In genomic region chr7:110534241-110534931, GRCh38 we compare ENCODE assay signal across 8 cellular contexts.
A peak's percentile ranks its signal among the peaks of the same experiment; 100 is the strongest.
DNase-seq lines count a peak whose midpoint lies in the region; ATAC-seq and TF ChIP-seq lines count a peak whose summit lies in the region.

No MANE protein-coding gene starts in this region.

- H3K9me3 ChIP-seq in breast epithelium (no peaks in the 10 kb centered on the region), parathyroid adenoma (ENCODE audit: control insufficient read depth, low read length) (no peaks in the 10 kb centered on the region), spleen (no peaks in the 10 kb centered on the region)
- no peaks in the 10 kb centered on the region for H3K9me3 ChIP-seq in CD8-positive, alpha-beta T cell (ENCODE audit: low read length)

- no peak overlapping the region for H3K4me3 Mint-ChIP-seq in GM23338
- H3K4me3 Mint-ChIP-seq in CD8-positive, alpha-beta T cell = no peak overlapping the region

- no peak for TF ChIP-seq CTCF in GM23338 (conservative IDR thresholded peaks at IDR 0.05; ENCODE audit: low read depth in 2 of 2)
- peak in 1 of 3 donors; percentile 24 for TF ChIP-seq CTCF in breast epithelium (IDR thresholded peaks at IDR 0.05)
- no peak for TF ChIP-seq CTCF in parathyroid adenoma (IDR thresholded peaks at IDR 0.05)
- TF ChIP-seq CTCF in CD8-positive, alpha-beta T cell (IDR thresholded peaks at IDR 0.05) = no peak
- TF ChIP-seq CTCF in spleen (IDR thresholded peaks at IDR 0.05 in 8 of 11, conservative IDR thresholded peaks at IDR 0.05 in 3 of 11) = no peak

- H3K27ac ChIP-seq in GM23338 (ENCODE audit: low read depth) (no peak overlapping the region), breast epithelium (peak overlapping the region in 1 of 2 donors; percentile 20), parathyroid adenoma (no peak overlapping the region), spleen (peak overlapping the region in 4 of 8 donors; percentile 10 to 34 (median 20))
- no peak overlapping the region for H3K27ac ChIP-seq in CD8-positive, alpha-beta T cell (ENCODE audit: low read depth, low read length)

- H3K4me1 Mint-ChIP-seq in GM23338 = 0 out of 3 replicates have a peak, but pooled peaks cover 2% of the 10 kb centered on the region
- H3K4me1 Mint-ChIP-seq in CD8-positive, alpha-beta T cell (ENCODE audit: low read depth) = no peaks in the 10 kb centered on the region

- H4K20me1 ChIP-seq in GM23338 (replicated peaks; ENCODE audit: insufficient read depth) = no peaks in the 10 kb centered on the region

- no peaks in the 10 kb centered on the region; the same call in 1 of the 3 replicates for H3K9me3 Mint-ChIP-seq in GM23338
- H3K9me3 Mint-ChIP-seq in CD8-positive, alpha-beta T cell = no peaks in the 10 kb centered on the region

- H3K27me3 ChIP-seq in GM23338 (ENCODE audit: insufficient read depth) (no peaks in the 10 kb centered on the region), breast epithelium (no peaks in the 10 kb centered on the region), parathyroid adenoma (ENCODE audit: control insufficient read depth, insufficient read depth, low read length) (no peaks in the 10 kb centered on the region), spleen (replicated peaks in 1 of 7) (no peaks in the 10 kb centered on the region)
- no peaks in the 10 kb centered on the region for H3K27me3 ChIP-seq in CD8-positive, alpha-beta T cell (ENCODE audit: insufficient read depth, low read length)

- TF ChIP-seq POLR2A in breast epithelium (IDR thresholded peaks at IDR 0.05) (no peak), spleen (IDR thresholded peaks at IDR 0.05) (no peak)

- H3K4me2 ChIP-seq in GM23338 = no peak overlapping the region
- no peak overlapping the region for H3K4me2 ChIP-seq in parathyroid adenoma (ENCODE audit: low read length)

- H3K4me1 ChIP-seq in GM23338 (ENCODE audit: insufficient read depth) (no peaks in the 10 kb centered on the region), breast epithelium (no peaks in the 10 kb centered on the region), parathyroid adenoma (no peaks in the 10 kb centered on the region), spleen (no peaks in the 10 kb centered on the region)
- H3K4me1 ChIP-seq in CD8-positive, alpha-beta T cell (ENCODE audit: insufficient read depth, low read length) = no peaks in the 10 kb centered on the region

- H3K36me3 ChIP-seq in GM23338 (ENCODE audit: insufficient read depth) (no peaks in the 10 kb centered on the region), breast epithelium (no peaks in the 10 kb centered on the region), parathyroid adenoma (ENCODE audit: control insufficient read depth, insufficient read depth, low read length) (no peaks in the 10 kb centered on the region), spleen (no peaks in the 10 kb centered on the region)
- H3K36me3 ChIP-seq in CD8-positive, alpha-beta T cell (ENCODE audit: insufficient read depth, low read length) = no peaks in the 10 kb centered on the region

- no peaks in the 10 kb centered on the region; the same call in 2 of the 3 replicates for H3K36me3 Mint-ChIP-seq in GM23338 (ENCODE audit: low read depth)
- H3K36me3 Mint-ChIP-seq in CD8-positive, alpha-beta T cell = no peaks in the 10 kb centered on the region

- no peak for ATAC-seq in GM23338
- ATAC-seq in GM18861 (IDR thresholded peaks at IDR 0.05; ENCODE audit: unreplicated experiment) = no peak
- ATAC-seq in CD8-positive, alpha-beta T cell = no peak

- H3K4me3 ChIP-seq in GM23338 = no peak overlapping the region
- H3K4me3 ChIP-seq in breast epithelium = no peak overlapping the region
- H3K4me3 ChIP-seq in parathyroid adenoma (ENCODE audit: low read depth, low read length) = no peak overlapping the region
- H3K4me3 ChIP-seq in CD8-positive, alpha-beta T cell (ENCODE audit: low read depth, low read length) = no peak overlapping the region
- H3K4me3 ChIP-seq in spleen = no peak overlapping the region

- H3K9ac ChIP-seq in parathyroid adenoma = no peak overlapping the region

- DNase-seq in GM23338 (ENCODE audit: low spot score) (no peak), NCI-H345 treated with DMSO at 0.1 percent for 48 hours (lab: John Stamatoyannopoulos, UW; ENCODE audit: unreplicated experiment) (peak; percentile 76), breast epithelium (ENCODE audit: low spot score in 2 of 2) (peak; percentile 18 to 61), spleen (no peak)
- no peak for DNase-seq in CD8-positive, alpha-beta T cell
- DNase-seq in NK-92 treated with Interleukin-12 subunit alpha and Interleukin-12 subunit beta, amount 100 ng/mL, for 24 hours (lab: John Stamatoyannopoulos, UW) = no peak

- H3K9me2 ChIP-seq in GM23338 (ENCODE audit: insufficient read depth) = peaks cover 11% of the 10 kb centered on the region; the same call in 1 of the 2 replicates

- 72 to 87% (median 81%) methylated on average over 7 of the region's 7 CpGs for WGBS in spleen, 5 donors

- H3F3A ChIP-seq in GM23338 (replicated peaks; ENCODE audit: low read depth) = no peaks in the 10 kb centered on the region

- peak overlapping the region; percentile 74; the same call in 1 of the 2 replicates for H3K27ac Mint-ChIP-seq in GM23338
- no peak overlapping the region for H3K27ac Mint-ChIP-seq in CD8-positive, alpha-beta T cell

- H3K27me3 Mint-ChIP-seq in GM23338 (ENCODE audit: insufficient read depth, low read depth, poor library complexity) = no peaks in the 10 kb centered on the region
- H3K27me3 Mint-ChIP-seq in CD8-positive, alpha-beta T cell (ENCODE audit: low read depth) = no peaks in the 10 kb centered on the region

- intact Hi-C loops in breast epithelium (cut with DNase I; ENCODE audit: low total_unique reads) = no loop called here
- intact Hi-C loops in CD8-positive, alpha-beta T cell (cut with DNase I, micrococcal nuclease) = no loop called here
- intact Hi-C loops in spleen (cut with DNase I; ENCODE audit: low total_unique reads) = no loop called here

- CTCF ChIA-PET in CD8-positive, alpha-beta T cell (lab: Charles Lee) = no interaction called here

- POLR2A ChIA-PET in CD8-positive, alpha-beta T cell (lab: Charles Lee) = no interaction called here

- H2AFZ ChIP-seq in GM23338 = peak overlapping the region; percentile 91
- H2AFZ ChIP-seq in parathyroid adenoma = peak overlapping the region; percentile 43

- no peaks in the 10 kb centered on the region for H3K79me2 ChIP-seq in GM23338 (replicated peaks; ENCODE audit: insufficient read depth)
- H3K79me2 ChIP-seq in parathyroid adenoma = no peaks in the 10 kb centered on the region

TF ChIP-seq in GM23338, 12 proteins besides CTCF, POLR2A, EP300 and RAD21 (continues in another document):
- TF ChIP-seq EZH2phosphoT487 (IDR thresholded peaks at IDR 0.05; ENCODE audit: unreplicated experiment) (no peak), REST (IDR thresholded peaks at IDR 0.05; ENCODE audit: unreplicated experiment) (no peak), CREB1 (CRISPR knock-in tag; IDR thresholded peaks at IDR 0.05; ENCODE audit: low read depth) (no peak), NANOG (IDR thresholded peaks at IDR 0.05; ENCODE audit: borderline replicate concordance) (no peak), ZNF331 (CRISPR knock-in tag; IDR thresholded peaks at IDR 0.05; ENCODE audit: low read depth) (no peak), ETS1 (IDR thresholded peaks at IDR 0.05) (no peak)

Comparison
In these comparisons a context has a peak if more than half of its experiments do, and no peak if none do; other contexts are left out.
1. DNase-seq: peak in NCI-H345 treated with DMSO at 0.1 percent for 48 hours (single experiment) and breast epithelium (2 of 2); none in GM23338 (single experiment), CD8-positive, alpha-beta T cell (0 of 7), NK-92 treated with Interleukin-12 subunit alpha and Interleukin-12 subunit beta, amount 100 ng/mL, for 24 hours (single experiment) and spleen (single experiment).